In genomic region chr2:101895819-101896322, GRCh38 we compare ENCODE assay signal across 1 cellular context.
TF ChIP-seq lines count a peak whose summit lies in the region.

No MANE protein-coding gene starts in this region.

TF ChIP-seq in H1, 55 proteins besides CTCF, POLR2A, EP300 and RAD21 (continued from another document):
- no peak for TF ChIP-seq MAX (IDR thresholded peaks at IDR 0.05)
- no peak for TF ChIP-seq CBX5 (IDR thresholded peaks at IDR 0.05; ENCODE audit: low read depth, low read length)
